Comparison of ENCODE assay signal across 18 cellular contexts in genomic region chr2:112807233-112807807, GRCh38. TPM values are rescaled to one million over a fixed set of nuclear protein-coding genes. Genes with fewer than 3 reads are reported as not detected.
"Had no signal": no experiment of that assay in that cellular context is flagged by ENCODE, and none has a peak within 500 bp of the region (broad histone marks: within the 10 kb centered on the region; RNA-seq: fewer than 3 reads in every experiment).

No MANE protein-coding gene starts in this region.

- H3K27ac Mint-ChIP-seq: activated CD4-positive, alpha-beta memory T cell treated with anti-CD3 and anti-CD28 coated beads, Interleukin-2, amount 10 ng/mL, durations not matched to agents 7 days and 5 days; memory B cell; nephron had no signal

- H3K27me3 ChIP-seq: sigmoid colon had no signal

- H3K27ac ChIP-seq: coronary artery, psoas muscle, sigmoid colon had no signal

- H3K4me3 Mint-ChIP-seq: activated CD4-positive, alpha-beta memory T cell treated with anti-CD3 and anti-CD28 coated beads, Interleukin-2, amount 10 ng/mL, durations not matched to agents 7 days and 5 days; memory B cell; nephron had no signal

- H3K27me3 Mint-ChIP-seq: activated CD4-positive, alpha-beta memory T cell treated with anti-CD3 and anti-CD28 coated beads, Interleukin-2, amount 10 ng/mL, durations not matched to agents 7 days and 5 days; memory B cell had no signal

- H3K4me3 ChIP-seq: coronary artery, psoas muscle, sigmoid colon had no signal

- ATAC-seq: psoas muscle; stimulated activated naive CD8-positive, alpha-beta T cell treated with anti-CD3 and anti-CD28 coated beads, Interleukin-15, Interleukin-2, amounts not matched to agents 100 U/mL and 50 U/mL, for 24 hours had no signal

- DNase-seq: activated CD4-positive, alpha-beta memory T cell treated with anti-CD3 and anti-CD28 coated beads, Interleukin-2, amount 10 ng/mL, durations not matched to agents 7 days and 5 days; activated CD4-positive, alpha-beta T cell treated with anti-CD3 and anti-CD28 coated beads for 1 hour; activated gamma-delta T cell; activated T-cell treated with anti-CD3 and anti-CD28 coated beads, Interleukin-2, amount 50 U/mL, for 48 hours; aorta; effector CD4-positive, alpha-beta T cell; foreskin fibroblast; head of caudate nucleus; psoas muscle; sigmoid colon; stimulated activated CD4-positive, alpha-beta T cell treated with anti-CD3 and anti-CD28 coated beads, Interleukin-12 subunit alpha, Interleukin-12 subunit beta, amount 100 ng/mL, for 4 hours; stimulated activated naive CD8-positive, alpha-beta T cell treated with anti-CD3 and anti-CD28 coated beads, Interleukin-15, Interleukin-2, amounts not matched to agents 100 U/mL and 50 U/mL, for 24 hours had no signal

- H3K36me3 ChIP-seq: sigmoid colon had no signal

- FAIRE-seq: islet of Langerhans had no signal

RNA-seq across cellular contexts. Expression of gene IL1A, which starts 23.0 kb away (rescaled TPM):
- total RNA-seq: cardiac septum, sigmoid colon, temporal lobe had no signal
- polyA plus RNA-seq: aorta had no signal
